ENCODE assay signal across 9 cellular contexts in genomic region chr2:228015741-228016140, GRCh38.
"Had no signal": no experiment of that assay in that cellular context is flagged by ENCODE, and none has a peak within 500 bp of the region (broad histone marks: within the 10 kb centered on the region; RNA-seq: fewer than 3 reads in every experiment).

No MANE protein-coding gene starts in this region.

- H3K4me3 ChIP-seq: GM23248, HAP-1, K562 had no signal

- H2AFZ ChIP-seq: GM23248 had no signal

- H3K27ac ChIP-seq: GM23248, HL-60 had no signal

- H3K9ac ChIP-seq: GM23248 had no signal

- H3K9me3 ChIP-seq: HAP-1 had no signal

- H3K36me3 ChIP-seq: HAP-1 had no signal

- H3K4me1 ChIP-seq: HAP-1 had no signal

- ATAC-seq: HCT116, K562 had no signal

- DNase-seq: GM23248, GOT3, HFFc6, IMR-90, KG1 had no signal
